Comparison of ENCODE assay signal across 19 cellular contexts in genomic region chr1:180642781-180643180, GRCh38. TPM values are rescaled to one million over a fixed set of nuclear protein-coding genes. Genes with fewer than 3 reads are reported as not detected.
DNase-seq lines count a peak whose midpoint lies in the region; ATAC-seq, FAIRE-seq and TF ChIP-seq lines count a peak whose summit lies in the region.
"Had no signal": no experiment of that assay in that cellular context is flagged by ENCODE, and none has a peak within 500 bp of the region (broad histone marks: within the 10 kb centered on the region; RNA-seq: fewer than 3 reads in every experiment).

No MANE protein-coding gene starts in this region.

- no peak for TF ChIP-seq RAD21 in GM12878 (IDR thresholded peaks at IDR 0.05; ENCODE audit: insufficient read depth, low read depth, low read length)

- H3K14ac ChIP-seq in trophoblast cell (ENCODE audit: low read length) = no peak overlapping the region

- RAD21 ChIA-PET in GM12878 (lab: Charles Lee; ENCODE audit: unreplicated experiment) = no interaction called here

- no peaks in the 10 kb centered on the region for H4K20me1 ChIP-seq in GM12878 (ENCODE audit: control insufficient read depth, insufficient read depth)

- TF ChIP-seq POLR2A in GM12878 (IDR thresholded peaks at IDR 0.05; ENCODE audit: low read depth, low read length) = no peak

- SMC1A ChIA-PET in GM12878 (lab: Charles Lee; ENCODE audit: uncharacterized antibody, unreplicated experiment) = interaction anchor here (1.0 kb wide), 1 partner anchor 219 kb away, joined by 3 read pairs; no protein-coding TSS in a partner anchor

- H3K79me2 ChIP-seq in GM12878 (ENCODE audit: control insufficient read depth, insufficient read depth, low read length) = no peaks in the 10 kb centered on the region
- no peaks in the 10 kb centered on the region for H3K79me2 ChIP-seq in trophoblast cell (ENCODE audit: control insufficient read depth, insufficient read depth, low read length, poor library complexity)

- no peak overlapping the region for H3K9ac ChIP-seq in GM12878 (ENCODE audit: control insufficient read depth, insufficient read depth, low read length)
- H3K9ac ChIP-seq in trophoblast cell (ENCODE audit: low read length) = no peak overlapping the region
- H3K9ac ChIP-seq: GM23248 had no signal

- TF ChIP-seq EP300 in GM12878 (IDR thresholded peaks at IDR 0.05; ENCODE audit: borderline replicate concordance in 1 of 2, control insufficient read depth in 1 of 2, low read depth in 2 of 2, low read length in 2 of 2) = no peak

- peaks cover 99% of the 10 kb centered on the region for H3K4me1 ChIP-seq in left ventricle myocardium inferior
- peaks cover 5 to 77% (median 58%) of the 10 kb centered on the region in 9 donors for H3K4me1 ChIP-seq in heart right ventricle
- H3K4me1 ChIP-seq in GM12878 (ENCODE audit: control insufficient read depth, insufficient read depth, low read length) = no peaks in the 10 kb centered on the region
- H3K4me1 ChIP-seq in trophoblast cell (ENCODE audit: control insufficient read depth in 1 of 2, insufficient read depth in 2 of 2, low read length in 2 of 2) = peaks cover 0 to 2% of the 10 kb centered on the region in 2 experiments

- H3K4me2 ChIP-seq in GM12878 (ENCODE audit: control insufficient read depth, insufficient read depth) = no peak overlapping the region
- no peak overlapping the region for H3K4me2 ChIP-seq in trophoblast cell (ENCODE audit: low read length)

- H2BK5ac ChIP-seq in trophoblast cell (ENCODE audit: low read depth, low read length, poor library complexity) = no peak overlapping the region

- no peak overlapping the region for H4K8ac ChIP-seq in trophoblast cell (ENCODE audit: low read depth, low read length)

- 57 to 89% methylated on average over 1 of the region's 1 CpG for WGBS in heart right ventricle, 2 donors
- WGBS in GM12878 (ENCODE audit: insufficient coverage, insufficient replicate concordance, low lambda C conversion rate, missing lambda C conversion rate) = 32% methylated on average over 1 of the region's 1 CpG
- WGBS in trophoblast cell (ENCODE audit: extremely low coverage, insufficient coverage, insufficient read length) = no CpG with 5 or more reads among the region's 1 CpG

- no peak overlapping the region for H2AK5ac ChIP-seq in trophoblast cell (ENCODE audit: low read length)

- H2BK120ac ChIP-seq in trophoblast cell (ENCODE audit: insufficient read depth, low read length, poor library complexity) = no peak overlapping the region

- H3K27ac ChIP-seq in left ventricle myocardium inferior (replicated peaks) = peak overlapping the region; percentile 64
- peak overlapping the region in 1 of 10 donors; percentile 1 for H3K27ac ChIP-seq in heart right ventricle
- H3K27ac ChIP-seq in GM12878 (ENCODE audit: control insufficient read depth, insufficient read depth) = no peak overlapping the region
- H3K27ac ChIP-seq in trophoblast cell (ENCODE audit: low read depth, low read length) = no peak overlapping the region
- H3K27ac ChIP-seq: GM23248 had no signal

- no peaks in the 10 kb centered on the region for H3K27me3 ChIP-seq in left ventricle myocardium inferior (ENCODE audit: low read depth)
- no peaks in the 10 kb centered on the region for H3K27me3 ChIP-seq in heart right ventricle
- no peaks in the 10 kb centered on the region for H3K27me3 ChIP-seq in GM12878 (replicated peaks in 1 of 2; ENCODE audit: control insufficient read depth in 2 of 2, insufficient read depth in 2 of 2, low read length in 1 of 2)
- no peaks in the 10 kb centered on the region for H3K27me3 ChIP-seq in trophoblast cell (ENCODE audit: insufficient read depth, low read length)

- H2AFZ ChIP-seq in GM12878 (ENCODE audit: control insufficient read depth, low read depth, low read length) = no peak overlapping the region
- no peak overlapping the region for H2AFZ ChIP-seq in trophoblast cell (ENCODE audit: insufficient read depth, low read length, poor library complexity)
- H2AFZ ChIP-seq: GM23248 had no signal

- H3K23ac ChIP-seq in trophoblast cell (ENCODE audit: low read length) = no peak overlapping the region

- CTCF ChIA-PET in GM12878 (lab: Yijun Ruan, JAX) = interaction anchor here (0.8 to 1.0 kb wide), 2 partner anchors 211 to 219 kb away, joined by 3 to 4 read pairs; no protein-coding TSS in a partner anchor

- intact Hi-C loops in left ventricle myocardium inferior (cut with micrococcal nuclease) = no loop called here
- intact Hi-C loops in heart right ventricle (cut with DNase I) = no loop called here
- intact Hi-C loops in GM12878 (cut with micrococcal nuclease; ENCODE audit: unreplicated experiment) = no loop called here

- H2BK12ac ChIP-seq in trophoblast cell (ENCODE audit: low read length) = no peak overlapping the region

- H3K4me3 ChIP-seq in left ventricle myocardium inferior (no peak overlapping the region), heart right ventricle (no peak overlapping the region), GM12878 (no peak overlapping the region), trophoblast cell (ENCODE audit: low read depth, low read length) (no peak overlapping the region)
- H3K4me3 ChIP-seq: GM23248 had no signal

- H3K9me3 ChIP-seq in left ventricle myocardium inferior (replicated peaks) (no peaks in the 10 kb centered on the region), heart right ventricle (no peaks in the 10 kb centered on the region), GM12878 (replicated peaks; ENCODE audit: control insufficient read depth, insufficient read depth, low read length) (no peaks in the 10 kb centered on the region), trophoblast cell (ENCODE audit: insufficient read depth, low read depth, low read length) (no peaks in the 10 kb centered on the region)

- TF ChIP-seq CTCF in left ventricle myocardium inferior (IDR thresholded peaks at IDR 0.05; ENCODE audit: borderline replicate concordance) = no peak
- TF ChIP-seq CTCF in heart right ventricle (IDR thresholded peaks at IDR 0.05) = no peak
- TF ChIP-seq CTCF in GM12878 (IDR thresholded peaks at IDR 0.05 in 2 of 3, conservative IDR thresholded peaks at IDR 0.05 in 1 of 3; ENCODE audit: control insufficient read depth in 2 of 3, extremely low read depth in 1 of 3, insufficient read depth in 1 of 3, low read depth in 3 of 3, low read length in 3 of 3) = no peak

- DNase-seq in left ventricle myocardium inferior (no peak), heart right ventricle (no peak), GM12878 (ENCODE audit: low read depth, low spot score) (no peak), trophoblast cell (peak; percentile 51 to 87)
- DNase-seq: C1 segment of cervical spinal cord; Calu3; CD4-positive, alpha-beta memory T cell; COR-L47; DMS53; DMS79 treated with DMSO at 0.1 percent for 48 hours; GF-D8; GM23248; H7; HCEC 1CT had no signal

- no peak for ATAC-seq in heart right ventricle
- ATAC-seq in GM12878 = no peak
- ATAC-seq in HG03196 (IDR thresholded peaks at IDR 0.05; ENCODE audit: unreplicated experiment) = no peak
- ATAC-seq in GM18520 (IDR thresholded peaks at IDR 0.05; ENCODE audit: unreplicated experiment) = no peak

- H4K12ac ChIP-seq in trophoblast cell (ENCODE audit: low read depth, low read length) = no peak overlapping the region

- H3K18ac ChIP-seq in trophoblast cell (ENCODE audit: low read length) = no peak overlapping the region

- no peak overlapping the region for H4K91ac ChIP-seq in trophoblast cell (ENCODE audit: low read depth, low read length)

- H3K4ac ChIP-seq in trophoblast cell (ENCODE audit: low read depth, low read length) = no peak overlapping the region

- no peaks in the 10 kb centered on the region for H3K79me1 ChIP-seq in trophoblast cell (ENCODE audit: low read length)

- TSS peak; percentile 4 for BruUV-seq in GM12878 (replicated peaks; lab: Mats Ljungman, UMichigan)

- no peak for FAIRE-seq in GM12878 (lab: Jason Lieb, UNC)
- FAIRE-seq: GM12892, GM19239, H1 had no signal

- POLR2A ChIA-PET in GM12878 (lab: Charles Lee) = no interaction called here

- in situ Hi-C loops in GM12878 (cut with MboI) = loop anchor here (25.0 kb wide), 1 partner anchor 520 kb away; no protein-coding TSS in a partner anchor

- H3K36me3 ChIP-seq in left ventricle myocardium inferior (no peaks in the 10 kb centered on the region), heart right ventricle (peaks cover 0 to 7% (median 0%) of the 10 kb centered on the region in 9 donors), GM12878 (ENCODE audit: control insufficient read depth in 2 of 2, insufficient read depth in 2 of 2, low read length in 1 of 2) (no peaks in the 10 kb centered on the region; a peak in 1 of 4 replicates), trophoblast cell (ENCODE audit: control insufficient read depth in 1 of 2, insufficient read depth in 2 of 2, low read length in 2 of 2) (no peaks in the 10 kb centered on the region)

TF ChIP-seq in GM12878, 131 proteins besides CTCF, POLR2A, EP300 and RAD21:
- TF ChIP-seq CHD4 (IDR thresholded peaks at IDR 0.05) (no peak), KDM1A (IDR thresholded peaks at IDR 0.05; ENCODE audit: borderline replicate concordance) (no peak), TCF12 (IDR thresholded peaks at IDR 0.05; ENCODE audit: low read depth, low read length) (no peak), TAF1 (IDR thresholded peaks at IDR 0.05; ENCODE audit: borderline replicate concordance, low read depth, low read length) (no peak), ATF7 (IDR thresholded peaks at IDR 0.05; ENCODE audit: low read depth) (no peak)

RNA-seq across cellular contexts. Expression of gene XPR1, which starts 11.0 kb away (rescaled TPM):
- total RNA-seq in left ventricle myocardium inferior (60.4 TPM), heart right ventricle (100 to 1,000 TPM in 4 of 10 donors, 10 to 100 TPM in 6; 28.2 to 142 (median 78.7) TPM), GM12878 (2014; rRNA removed) (14.2 and 18.0 TPM in 2 replicates), GM12878 (2014; rRNA removed; fragmentation: Illumina TruSeq; extraction: Trizol) (12.4 and 13.2 TPM in 2 replicates), GM12878 (2021) (13.4 and 16.9 TPM in 2 replicates)
- polyA plus RNA-seq in heart right ventricle (10 to 100 TPM; 18.3 to 20.8 TPM), GM12878 (2011; rRNA removed) (33.9 and 36.8 TPM in 2 replicates), GM12878 (2014; fragmentation: Illumina TruSeq; extraction: Trizol) (14.4 and 17.7 TPM in 2 replicates), GM12878 (2014; fragmentation: Nextera tagmentation; extraction: Ambion mirVana) (1 to 10 TPM; 1.1 to 1.5 TPM), GM12878 (2014; rRNA removed) (8.5 and 9.3 TPM in 2 replicates), GM12878 (2016; fragmentation: Nextera tagmentation; extraction: Ambion mirVana) (1 to 10 TPM; 5.8 to 7.6 TPM)
- total RNA-seq in GM12878 (2013; cell fraction: nucleolus; rRNA removed) = 26.2 and 29.8 TPM in 2 replicates
- 3.3 TPM for polyA plus RNA-seq in GM12878 (2011; ENCODE audit: low read depth)
- 13.8 and 24.7 TPM in 2 replicates for polyA plus RNA-seq in GM12878 (2011; cell fraction: cytosol; rRNA removed)
- 7.8 and 9.3 TPM in 2 replicates for polyA plus RNA-seq in GM12878 (2011; cell fraction: nucleus; rRNA removed)
- 6.2 and 7.0 TPM in 2 replicates for polyA plus RNA-seq in GM12878 (2012)
- 45.1 and 54.2 TPM in 2 replicates for polyA minus RNA-seq in GM12878 (2011; rRNA and poly(A)+ RNA removed)
- 9.0 and 24.4 TPM in 2 replicates for polyA minus RNA-seq in GM12878 (2011; cell fraction: cytosol; rRNA and poly(A)+ RNA removed)
- polyA minus RNA-seq in GM12878 (2011; cell fraction: nucleus; rRNA and poly(A)+ RNA removed) = 11.5 and 16.6 TPM in 2 replicates
- polyA plus RNA-seq in trophoblast cell (2013) = 26.3 and 26.6 TPM in 2 replicates

Comparison
In these comparisons a context has a peak if more than half of its experiments do, and no peak if none do; other contexts are left out.
1. DNase-seq: peak in trophoblast cell (2 of 2); none in left ventricle myocardium inferior (single experiment), heart right ventricle (0 of 2) and GM12878 (single experiment).